ENCODE assay signal across 9 cellular contexts in the genomic region with DNA sequence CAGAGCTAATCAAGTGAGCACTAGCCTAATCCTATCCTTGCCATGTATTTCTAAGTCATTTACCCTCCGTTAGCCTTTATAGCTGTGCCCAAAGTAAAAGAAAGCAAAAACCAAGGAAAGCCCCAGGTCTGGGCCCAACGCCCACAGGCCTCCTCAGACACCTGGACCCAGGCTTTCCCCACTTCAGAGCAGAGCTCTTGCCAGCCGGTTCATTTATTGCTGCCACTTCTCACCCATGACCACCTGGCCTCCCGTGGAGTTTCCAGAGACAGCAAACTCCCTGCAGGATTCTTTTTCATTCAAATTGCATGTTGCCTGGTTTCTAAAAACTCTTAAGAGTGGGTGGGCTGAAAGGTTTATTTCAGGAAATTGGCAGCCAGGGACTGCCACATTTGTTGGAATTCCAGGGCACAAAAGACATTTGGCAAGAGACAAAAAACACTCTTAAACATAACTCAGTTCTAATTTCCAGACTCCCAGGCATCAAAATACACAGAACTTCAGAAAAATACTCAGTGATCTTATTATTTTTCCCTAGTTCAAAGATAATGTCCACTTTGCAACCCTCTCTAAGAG. TPM values are rescaled to one million over a fixed set of nuclear protein-coding genes. Genes with fewer than 3 reads are reported as not detected.
DNase-seq lines count a peak whose midpoint lies in the region; ATAC-seq and TF ChIP-seq lines count a peak whose summit lies in the region.
"Had no signal": no experiment of that assay in that cellular context is flagged by ENCODE, and none has a peak within 500 bp of the region (broad histone marks: within the 10 kb centered on the region; RNA-seq: fewer than 3 reads in every experiment).

No MANE protein-coding gene starts in this region.

- intact Hi-C loops in Right ventricle myocardium inferior (cut with DNase I): loop anchor here (1.0 kb wide), 1 partner anchor 17 kb away; no protein-coding TSS in a partner anchor

- H3K4me1 Mint-ChIP-seq in WTC11 (peaks cover 72% of the 10 kb centered on the region), nephron (peaks cover 38% of the 10 kb centered on the region)

- TF ChIP-seq CTCF in GM12864 (IDR thresholded peaks at IDR 0.05; ENCODE audit: low read depth, low read length, missing control alignments) (no peak), WTC11 (IDR thresholded peaks at IDR 0.05) (no peak), nephron (IDR thresholded peaks at IDR 0.05; ENCODE audit: unreplicated experiment in 3 of 3) (no peak)

- H3K36me3 Mint-ChIP-seq in WTC11: no peaks in the 10 kb centered on the region
- H3K36me3 Mint-ChIP-seq in nephron (ENCODE audit: low read depth): no peaks in the 10 kb centered on the region

- no peaks in the 10 kb centered on the region for H3K27me3 Mint-ChIP-seq in WTC11 (ENCODE audit: low read depth)
- no peaks in the 10 kb centered on the region for H3K27me3 Mint-ChIP-seq in nephron (ENCODE audit: low read depth)

- peak overlapping the region; percentile 29 for H3K4me3 Mint-ChIP-seq in WTC11
- peak overlapping the region in 1 of 3 experiments; percentile 52 for H3K4me3 Mint-ChIP-seq in nephron

- CTCF ChIA-PET in WTC11 (lab: Charles Lee): interaction anchor here (0.6 to 2.9 kb wide), 3 partner anchors 9 to 29 kb away, joined by 3 to 12 read pairs (median 3); no protein-coding TSS in a partner anchor

- no peaks in the 10 kb centered on the region for H3K9me3 Mint-ChIP-seq in WTC11
- H3K9me3 Mint-ChIP-seq in nephron: no peaks in the 10 kb centered on the region

- ATAC-seq in HG02588 (IDR thresholded peaks at IDR 0.05; ENCODE audit: unreplicated experiment) (peak; percentile 22), WTC11 (no peak), GM21576 (IDR thresholded peaks at IDR 0.05; ENCODE audit: unreplicated experiment) (no peak), Right ventricle myocardium inferior (no peak)

- peak overlapping the region; percentile 35; the same call in 1 of the 2 replicates for H3K4me3 ChIP-seq in GM12864 (ENCODE audit: low read depth, low read length)
- H3K4me3 ChIP-seq: cardiac muscle cell had no signal

- POLR2A ChIA-PET in WTC11 (lab: Charles Lee): interaction anchor here (0.5 kb wide), 1 partner anchor 162 kb away, joined by 3 read pairs; no protein-coding TSS in a partner anchor

- no peak for DNase-seq in GM12864 (ENCODE audit: low read depth)
- no peak for DNase-seq in WTC11 (ENCODE audit: low spot score)
- DNase-seq in Right ventricle myocardium inferior (ENCODE audit: missing footprints): no peak
- DNase-seq in NCI-H82 (lab: John Stamatoyannopoulos, UW): no peak
- DNase-seq: NCI-H1694 had no signal

- H3K27ac Mint-ChIP-seq in WTC11 (peak overlapping the region; percentile 43), nephron (peak overlapping the region; percentile 19 to 58 (median 37))

TF ChIP-seq in WTC11, 78 proteins besides CTCF, POLR2A, EP300 and RAD21:
- TF ChIP-seq, protein P1, sequence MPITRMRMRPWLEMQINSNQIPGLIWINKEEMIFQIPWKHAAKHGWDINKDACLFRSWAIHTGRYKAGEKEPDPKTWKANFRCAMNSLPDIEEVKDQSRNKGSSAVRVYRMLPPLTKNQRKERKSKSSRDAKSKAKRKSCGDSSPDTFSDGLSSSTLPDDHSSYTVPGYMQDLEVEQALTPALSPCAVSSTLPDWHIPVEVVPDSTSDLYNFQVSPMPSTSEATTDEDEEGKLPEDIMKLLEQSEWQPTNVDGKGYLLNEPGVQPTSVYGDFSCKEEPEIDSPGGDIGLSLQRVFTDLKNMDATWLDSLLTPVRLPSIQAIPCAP (CRISPR knock-in tag; IDR thresholded peaks at IDR 0.05): no peak
- TF ChIP-seq MYBL2 (CRISPR knock-in tag; IDR thresholded peaks at IDR 0.05) (no peak), NR2C2 (CRISPR knock-in tag; IDR thresholded peaks at IDR 0.05) (no peak)
- TF ChIP-seq, protein P2, sequence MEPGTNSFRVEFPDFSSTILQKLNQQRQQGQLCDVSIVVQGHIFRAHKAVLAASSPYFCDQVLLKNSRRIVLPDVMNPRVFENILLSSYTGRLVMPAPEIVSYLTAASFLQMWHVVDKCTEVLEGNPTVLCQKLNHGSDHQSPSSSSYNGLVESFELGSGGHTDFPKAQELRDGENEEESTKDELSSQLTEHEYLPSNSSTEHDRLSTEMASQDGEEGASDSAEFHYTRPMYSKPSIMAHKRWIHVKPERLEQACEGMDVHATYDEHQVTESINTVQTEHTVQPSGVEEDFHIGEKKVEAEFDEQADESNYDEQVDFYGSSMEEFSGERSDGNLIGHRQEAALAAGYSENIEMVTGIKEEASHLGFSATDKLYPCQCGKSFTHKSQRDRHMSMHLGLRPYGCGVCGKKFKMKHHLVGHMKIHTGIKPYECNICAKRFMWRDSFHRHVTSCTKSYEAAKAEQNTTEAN (CRISPR knock-in tag; IDR thresholded peaks at IDR 0.05): no peak
- TF ChIP-seq, protein P3, sequence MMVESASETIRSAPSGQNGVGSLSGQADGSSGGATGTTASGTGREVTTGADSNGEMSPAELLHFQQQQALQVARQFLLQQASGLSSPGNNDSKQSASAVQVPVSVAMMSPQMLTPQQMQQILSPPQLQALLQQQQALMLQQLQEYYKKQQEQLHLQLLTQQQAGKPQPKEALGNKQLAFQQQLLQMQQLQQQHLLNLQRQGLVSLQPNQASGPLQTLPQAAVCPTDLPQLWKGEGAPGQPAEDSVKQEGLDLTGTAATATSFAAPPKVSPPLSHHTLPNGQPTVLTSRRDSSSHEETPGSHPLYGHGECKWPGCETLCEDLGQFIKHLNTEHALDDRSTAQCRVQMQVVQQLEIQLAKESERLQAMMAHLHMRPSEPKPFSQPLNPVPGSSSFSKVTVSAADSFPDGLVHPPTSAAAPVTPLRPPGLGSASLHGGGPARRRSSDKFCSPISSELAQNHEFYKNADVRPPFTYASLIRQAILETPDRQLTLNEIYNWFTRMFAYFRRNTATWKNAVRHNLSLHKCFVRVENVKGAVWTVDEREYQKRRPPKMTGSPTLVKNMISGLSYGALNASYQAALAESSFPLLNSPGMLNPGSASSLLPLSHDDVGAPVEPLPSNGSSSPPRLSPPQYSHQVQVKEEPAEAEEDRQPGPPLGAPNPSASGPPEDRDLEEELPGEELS (CRISPR knock-in tag; IDR thresholded peaks at IDR 0.05): no peak

RNA-seq across cellular contexts. Expression of a gene that starts 4.7 kb away (rescaled TPM):
- total RNA-seq in WTC11 (2021) (57.0 to 63.9 TPM (median 60.3 TPM) in 3 replicates), Right ventricle myocardium inferior (23.1 TPM)
